ENCODE assay signal across 13 cellular contexts in genomic region chr11:119378851-119379465, GRCh38. TPM values are rescaled to one million over a fixed set of nuclear protein-coding genes. Genes with fewer than 3 reads are reported as not detected.
DNase-seq lines count a peak whose midpoint lies in the region; ATAC-seq and TF ChIP-seq lines count a peak whose summit lies in the region.
"Had no signal": no experiment of that assay in that cellular context is flagged by ENCODE, and none has a peak within 500 bp of the region (broad histone marks: within the 10 kb centered on the region; RNA-seq: fewer than 3 reads in every experiment).

No MANE protein-coding gene starts in this region.

- TF ChIP-seq POLR2A in thyroid gland (IDR thresholded peaks at IDR 0.05), result no peak

- H3K9me2 ChIP-seq in GM23338 (ENCODE audit: insufficient read depth), result no peaks in the 10 kb centered on the region

- no peaks in the 10 kb centered on the region for H4K20me1 ChIP-seq in GM23338 (replicated peaks; ENCODE audit: insufficient read depth)

- no peaks in the 10 kb centered on the region for H3K9me3 Mint-ChIP-seq in GM23338
- no peaks in the 10 kb centered on the region for H3K9me3 Mint-ChIP-seq in osteocyte (ENCODE audit: unreplicated experiment)
- H3K9me3 Mint-ChIP-seq in activated naive CD4-positive, alpha-beta T cell treated with anti-CD3 and anti-CD28 coated beads for 36 hours, result no peaks in the 10 kb centered on the region
- H3K9me3 Mint-ChIP-seq: activated naive CD8-positive, alpha-beta T cell treated with anti-CD3 and anti-CD28 coated beads, Interleukin-2, amount 10 ng/mL, durations not matched to agents 7 days and 5 days had no signal

- no peak for TF ChIP-seq CTCF in GM23338 (conservative IDR thresholded peaks at IDR 0.05; ENCODE audit: low read depth in 2 of 2)
- no peak for TF ChIP-seq CTCF in WERI-Rb-1 (IDR thresholded peaks at IDR 0.05; ENCODE audit: low read depth, low read length)
- no peak for TF ChIP-seq CTCF in osteocyte (IDR thresholded peaks at IDR 0.05)
- no peak for TF ChIP-seq CTCF in thyroid gland (IDR thresholded peaks at IDR 0.05)

- DNase-seq in GM23338 (ENCODE audit: low spot score) (peak; percentile 43), WERI-Rb-1 (peak; percentile 59), right cardiac atrium (no peak), osteocyte (ENCODE audit: extremely low spot score, unreplicated experiment) (peak; percentile 75), thyroid gland (no peak)
- DNase-seq in activated naive CD4-positive, alpha-beta T cell treated with anti-CD3 and anti-CD28 coated beads for 36 hours, result no peak
- DNase-seq in activated CD4-positive, alpha-beta T cell treated with anti-CD3 and anti-CD28 coated beads for 4 hours, result no peak
- DNase-seq: activated naive CD8-positive, alpha-beta T cell treated with anti-CD3 and anti-CD28 coated beads, Interleukin-2, amount 10 ng/mL, durations not matched to agents 7 days and 5 days; mammary epithelial cell had no signal

- H3K27me3 ChIP-seq in GM23338 (ENCODE audit: insufficient read depth) (peaks cover 21% of the 10 kb centered on the region), WERI-Rb-1 (ENCODE audit: insufficient read depth, low read depth, severe bottlenecking) (peaks cover 5% of the 10 kb centered on the region), right cardiac atrium (ENCODE audit: control insufficient read depth, insufficient read depth) (no peaks in the 10 kb centered on the region), thyroid gland (no peaks in the 10 kb centered on the region)
- H3K27me3 ChIP-seq: ovary, tibial nerve had no signal

- H3K4me1 Mint-ChIP-seq in GM23338 (peaks cover 53% of the 10 kb centered on the region), osteocyte (ENCODE audit: unreplicated experiment) (peaks cover 8% of the 10 kb centered on the region)
- H3K4me1 Mint-ChIP-seq in activated naive CD4-positive, alpha-beta T cell treated with anti-CD3 and anti-CD28 coated beads for 36 hours (ENCODE audit: low read depth), result peaks cover 5% of the 10 kb centered on the region

- H3K27ac Mint-ChIP-seq in GM23338 (no peak overlapping the region), osteocyte (ENCODE audit: unreplicated experiment) (no peak overlapping the region)
- no peak overlapping the region for H3K27ac Mint-ChIP-seq in activated naive CD4-positive, alpha-beta T cell treated with anti-CD3 and anti-CD28 coated beads for 36 hours
- H3K27ac Mint-ChIP-seq: activated naive CD8-positive, alpha-beta T cell treated with anti-CD3 and anti-CD28 coated beads, Interleukin-2, amount 10 ng/mL, durations not matched to agents 7 days and 5 days had no signal

- H3K27ac ChIP-seq in GM23338 (ENCODE audit: low read depth) (no peak overlapping the region), WERI-Rb-1 (peak overlapping the region; percentile 22; the same call in 1 of the 2 replicates), right cardiac atrium (ENCODE audit: low read length) (peak overlapping the region; percentile 82), thyroid gland (no peak overlapping the region)
- H3K27ac ChIP-seq: ovary had no signal

- H3K4me1 ChIP-seq in GM23338 (ENCODE audit: insufficient read depth), result peaks cover 51% of the 10 kb centered on the region
- peaks cover 6% of the 10 kb centered on the region for H3K4me1 ChIP-seq in right cardiac atrium (ENCODE audit: control insufficient read depth, insufficient read depth, low read length)
- peaks cover 28 to 43% of the 10 kb centered on the region in 2 donors for H3K4me1 ChIP-seq in thyroid gland

- 44% methylated on average over 10 of the region's 10 CpGs for WGBS in right cardiac atrium
- 77 to 79% methylated on average over 9 to 10 of the region's 10 CpGs for WGBS in thyroid gland, 2 donors

- no peak overlapping the region for H2AFZ ChIP-seq in GM23338

- H3K36me3 ChIP-seq in GM23338 (ENCODE audit: insufficient read depth), result no peaks in the 10 kb centered on the region
- no peaks in the 10 kb centered on the region for H3K36me3 ChIP-seq in WERI-Rb-1
- H3K36me3 ChIP-seq in thyroid gland, result no peaks in the 10 kb centered on the region
- H3K36me3 ChIP-seq: ovary, tibial nerve had no signal

- no peak overlapping the region; the same call in 2 of the 3 replicates for H3K4me3 Mint-ChIP-seq in GM23338
- no peak overlapping the region for H3K4me3 Mint-ChIP-seq in osteocyte (ENCODE audit: unreplicated experiment)
- H3K4me3 Mint-ChIP-seq in activated naive CD4-positive, alpha-beta T cell treated with anti-CD3 and anti-CD28 coated beads for 36 hours, result no peak overlapping the region
- H3K4me3 Mint-ChIP-seq: activated naive CD8-positive, alpha-beta T cell treated with anti-CD3 and anti-CD28 coated beads, Interleukin-2, amount 10 ng/mL, durations not matched to agents 7 days and 5 days had no signal

- peaks cover 10% of the 10 kb centered on the region; the same call in 1 of the 2 replicates for H3F3A ChIP-seq in GM23338 (replicated peaks; ENCODE audit: low read depth)

- CTCF ChIA-PET in activated naive CD4-positive, alpha-beta T cell treated with anti-CD3 and anti-CD28 coated beads for 36 hours (lab: Charles Lee), result interaction anchor here (0.8 to 11.9 kb wide), 2 partner anchors 22 to 102 kb away, joined by 3 to 132 read pairs; no protein-coding TSS in a partner anchor

- peak; percentile 0; the same call in 1 of the 3 replicates for ATAC-seq in GM23338
- ATAC-seq in right cardiac atrium, result no peak
- no peak for ATAC-seq in HG02678 (IDR thresholded peaks at IDR 0.05; ENCODE audit: unreplicated experiment)

- no peaks in the 10 kb centered on the region for H3K36me3 Mint-ChIP-seq in GM23338 (ENCODE audit: low read depth)
- H3K36me3 Mint-ChIP-seq in osteocyte (ENCODE audit: unreplicated experiment), result no peaks in the 10 kb centered on the region
- no peaks in the 10 kb centered on the region for H3K36me3 Mint-ChIP-seq in activated naive CD4-positive, alpha-beta T cell treated with anti-CD3 and anti-CD28 coated beads for 36 hours (ENCODE audit: low read depth)
- H3K36me3 Mint-ChIP-seq: activated naive CD8-positive, alpha-beta T cell treated with anti-CD3 and anti-CD28 coated beads, Interleukin-2, amount 10 ng/mL, durations not matched to agents 7 days and 5 days had no signal

- peak overlapping the region; percentile 50; the same call in 1 of the 2 replicates for H3K4me2 ChIP-seq in GM23338

- intact Hi-C loops in right cardiac atrium (cut with DNase I), result no loop called here
- intact Hi-C loops in activated naive CD4-positive, alpha-beta T cell treated with anti-CD3 and anti-CD28 coated beads for 36 hours (cut with micrococcal nuclease), result no loop called here
- intact Hi-C loops in thyroid gland (cut with DNase I), result no loop called here

- H3K9me3 ChIP-seq in WERI-Rb-1 (ENCODE audit: severe bottlenecking), result no peaks in the 10 kb centered on the region
- no peaks in the 10 kb centered on the region for H3K9me3 ChIP-seq in right cardiac atrium (ENCODE audit: control insufficient read depth, low read length)
- no peaks in the 10 kb centered on the region for H3K9me3 ChIP-seq in thyroid gland
- H3K9me3 ChIP-seq: ovary, tibial nerve had no signal

- H3K27me3 Mint-ChIP-seq in GM23338 (ENCODE audit: insufficient read depth, low read depth, poor library complexity), result peaks cover 32% of the 10 kb centered on the region
- H3K27me3 Mint-ChIP-seq in osteocyte (ENCODE audit: unreplicated experiment), result peaks cover 6% of the 10 kb centered on the region
- no peaks in the 10 kb centered on the region for H3K27me3 Mint-ChIP-seq in activated naive CD4-positive, alpha-beta T cell treated with anti-CD3 and anti-CD28 coated beads for 36 hours (ENCODE audit: low read depth)

- H3K4me3 ChIP-seq in GM23338, result no peak overlapping the region
- peak overlapping the region; percentile 15 for H3K4me3 ChIP-seq in WERI-Rb-1 (ENCODE audit: low read depth, low read length)
- H3K4me3 ChIP-seq in right cardiac atrium (ENCODE audit: low read length), result peak overlapping the region; percentile 45
- no peak overlapping the region for H3K4me3 ChIP-seq in thyroid gland (replicated peaks in 1 of 3)
- H3K4me3 ChIP-seq: ovary, tibial nerve had no signal

- H3K79me2 ChIP-seq in GM23338 (replicated peaks; ENCODE audit: insufficient read depth), result no peaks in the 10 kb centered on the region

TF ChIP-seq in GM23338, 12 proteins besides CTCF, POLR2A, EP300 and RAD21 (continues in another document):
- no peak for TF ChIP-seq NANOG (IDR thresholded peaks at IDR 0.05; ENCODE audit: borderline replicate concordance)

RNA-seq across cellular contexts. Expression of gene USP2, which starts 2.5 kb away (rescaled TPM):
- total RNA-seq in GM23338 (2014; rRNA removed; shearing (Covaris generic)), result 4.9 and 6.6 TPM in 2 replicates
- polyA plus RNA-seq in GM23338 (2016; fragmentation: Nextera tagmentation; extraction: Ambion mirVana), result 5.0 and 5.9 TPM in 2 replicates
- total RNA-seq in right cardiac atrium, result 10 to 100 TPM; 57.3 to 98.4 (median 95.7) TPM
- polyA plus RNA-seq in right cardiac atrium, result 57.1 TPM
- 0.11 and 0.24 TPM in 2 replicates for total RNA-seq in osteocyte
- total RNA-seq in activated naive CD4-positive, alpha-beta T cell treated with anti-CD3 and anti-CD28 coated beads for 36 hours, result under 1 TPM; 0.35 to 0.57 TPM
- 1 to 10 TPM; 2.0 to 5.3 (median 4.6) TPM for total RNA-seq in thyroid gland

RNA-seq across cellular contexts. Expression of gene MFRP, which starts 32.5 kb away (rescaled TPM):
- total RNA-seq in GM23338 (2014; rRNA removed; shearing (Covaris generic)), result 0.03 TPM in 1 of 2 replicates, not detected in the other
- polyA plus RNA-seq in GM23338 (2016; fragmentation: Nextera tagmentation; extraction: Ambion mirVana) (not detected in 2 replicates), right cardiac atrium (0.02 TPM)
- total RNA-seq in right cardiac atrium (under 1 TPM in 1 of 4 donors, not detected in 3; 0.06 TPM), osteocyte (not detected in 2 replicates), thyroid gland (not detected)
- not detected for total RNA-seq in activated naive CD4-positive, alpha-beta T cell treated with anti-CD3 and anti-CD28 coated beads for 36 hours
- total RNA-seq: activated naive CD8-positive, alpha-beta T cell treated with anti-CD3 and anti-CD28 coated beads, Interleukin-2, amount 10 ng/mL, durations not matched to agents 7 days and 5 days; mammary epithelial cell had no signal
- polyA plus RNA-seq: esophagus, mammary epithelial cell, ovary had no signal

RNA-seq across cellular contexts. Expression of gene C1QTNF5, which starts 38.3 kb away (rescaled TPM):
- 1.9 and 3.0 TPM in 2 replicates for total RNA-seq in GM23338 (2014; rRNA removed; shearing (Covaris generic))
- polyA plus RNA-seq in GM23338 (2016; fragmentation: Nextera tagmentation; extraction: Ambion mirVana), result 1.8 and 1.9 TPM in 2 replicates
- 10 to 100 TPM; 21.4 to 31.0 (median 24.1) TPM for total RNA-seq in right cardiac atrium
- polyA plus RNA-seq in right cardiac atrium, result 27.1 TPM
- total RNA-seq in osteocyte, result 8.4 and 9.3 TPM in 2 replicates
- total RNA-seq in activated naive CD4-positive, alpha-beta T cell treated with anti-CD3 and anti-CD28 coated beads for 36 hours, result not detected
- total RNA-seq in thyroid gland, result 10 to 100 TPM; 13.0 to 46.4 (median 27.8) TPM
- total RNA-seq: activated naive CD8-positive, alpha-beta T cell treated with anti-CD3 and anti-CD28 coated beads, Interleukin-2, amount 10 ng/mL, durations not matched to agents 7 days and 5 days had no signal

RNA-seq across cellular contexts. Expression of gene THY1, which starts 44.0 kb away (rescaled TPM):
- total RNA-seq in GM23338 (2014; rRNA removed; shearing (Covaris generic)), result 515 and 597 TPM in 2 replicates
- polyA plus RNA-seq in GM23338 (2016; fragmentation: Nextera tagmentation; extraction: Ambion mirVana) (461 and 490 TPM in 2 replicates), right cardiac atrium (4.3 TPM)
- total RNA-seq in right cardiac atrium (1 to 10 TPM in 3 of 4 donors, under 1 TPM in 1; 0.74 to 2.9 (median 1.8) TPM), osteocyte (11.3 and 14.0 TPM in 2 replicates), thyroid gland (10 to 100 TPM; 14.1 to 43.4 (median 30.6) TPM)
- under 1 TPM; 0.07 to 0.17 TPM for total RNA-seq in activated naive CD4-positive, alpha-beta T cell treated with anti-CD3 and anti-CD28 coated beads for 36 hours
- total RNA-seq: activated naive CD8-positive, alpha-beta T cell treated with anti-CD3 and anti-CD28 coated beads, Interleukin-2, amount 10 ng/mL, durations not matched to agents 7 days and 5 days had no signal

RNA-seq across cellular contexts. Expression of gene RNF26, which starts 44.6 kb away (rescaled TPM):
- 53.6 and 58.3 TPM in 2 replicates for total RNA-seq in GM23338 (2014; rRNA removed; shearing (Covaris generic))
- polyA plus RNA-seq in GM23338 (2016; fragmentation: Nextera tagmentation; extraction: Ambion mirVana) (28.7 and 31.8 TPM in 2 replicates), right cardiac atrium (9.7 TPM)
- total RNA-seq in right cardiac atrium (10 to 100 TPM; 12.7 to 19.6 (median 15.2) TPM), osteocyte (28.9 and 30.2 TPM in 2 replicates), thyroid gland (10 to 100 TPM; 10.1 to 18.9 (median 14.1) TPM)
- total RNA-seq in activated naive CD4-positive, alpha-beta T cell treated with anti-CD3 and anti-CD28 coated beads for 36 hours, result 10 to 100 TPM; 46.1 to 47.0 TPM

Comparison
In these comparisons a context has a peak if more than half of its experiments do, and no peak if none do; other contexts are left out.
1. DNase-seq: peak in GM23338 (single experiment), WERI-Rb-1 (single experiment) and osteocyte (single experiment); none in right cardiac atrium (0 of 3), activated naive CD4-positive, alpha-beta T cell treated with anti-CD3 and anti-CD28 coated beads for 36 hours (single experiment), activated CD4-positive, alpha-beta T cell treated with anti-CD3 and anti-CD28 coated beads for 4 hours (0 of 2) and thyroid gland (0 of 2).
2. H3K27ac ChIP-seq: peak in WERI-Rb-1 (single experiment) and right cardiac atrium (single experiment); none in GM23338 (single experiment) and thyroid gland (0 of 3).
3. H3K4me3 ChIP-seq: peak in WERI-Rb-1 (single experiment) and right cardiac atrium (single experiment); none in GM23338 (single experiment) and thyroid gland (0 of 3).